1 cellular context compared by ENCODE assay signal in genomic region chr20:33685328-33686007, GRCh38.
TF ChIP-seq lines count a peak whose summit lies in the region.

No MANE protein-coding gene starts in this region.

TF ChIP-seq in HepG2, 621 proteins besides CTCF, POLR2A, EP300 and RAD21 (continued from another document and continues in another):
- TF ChIP-seq ZNF800 (CRISPR knock-in tag; IDR thresholded peaks at IDR 0.05) (no peak), AGO2 (optimal IDR thresholded peaks at IDR 0.05; ENCODE audit: low read depth, low read length) (peak; percentile 76), ZNF280B (CRISPR knock-in tag; IDR thresholded peaks at IDR 0.05; ENCODE audit: borderline replicate concordance) (0 out of 2 replicates have a peak, but pooled peaks have one; percentile 75), ZNF564 (CRISPR knock-in tag; IDR thresholded peaks at IDR 0.05) (0 out of 2 replicates have a peak, but pooled peaks have one; percentile 44), KIAA2018 (CRISPR knock-in tag; IDR thresholded peaks at IDR 0.05; ENCODE audit: borderline replicate concordance) (no peak), DZIP1 (CRISPR knock-in tag; IDR thresholded peaks at IDR 0.05) (peak; percentile 92), ZNF687 (CRISPR knock-in tag; IDR thresholded peaks at IDR 0.05) (peak; percentile 81), ZNF142 (CRISPR knock-in tag; IDR thresholded peaks at IDR 0.05) (peak; percentile 83), KLF12 (CRISPR knock-in tag; IDR thresholded peaks at IDR 0.05; ENCODE audit: borderline replicate concordance) (peak; percentile 67), CBX1 (IDR thresholded peaks at IDR 0.05; ENCODE audit: low read depth) (peak; percentile 64), HMGXB4 (CRISPR knock-in tag; IDR thresholded peaks at IDR 0.05; ENCODE audit: borderline replicate concordance in 1 of 2, low read depth in 1 of 2) (peak in 1 of 2 experiments; percentile 44; a peak in 2 of 4 replicates), ZNF574 (CRISPR knock-in tag; IDR thresholded peaks at IDR 0.05) (peak; percentile 12; the same call in 1 of the 2 replicates), ZNF205 (CRISPR knock-in tag; IDR thresholded peaks at IDR 0.05) (peak; percentile 56; the same call in 1 of the 2 replicates)
